8 cellular contexts compared by ENCODE assay signal in genomic region chr3:9730747-9731205, GRCh38. TPM values are rescaled to one million over a fixed set of nuclear protein-coding genes. Genes with fewer than 3 reads are reported as not detected.
A peak's percentile ranks its signal among the peaks of the same experiment; 100 is the strongest.
DNase-seq lines count a peak whose midpoint lies in the region; ATAC-seq and TF ChIP-seq lines count a peak whose summit lies in the region.

No MANE protein-coding gene starts in this region.

- peaks cover 54% of the 10 kb centered on the region for H3K4me1 Mint-ChIP-seq in CD14-positive monocyte

- H3K9me3 Mint-ChIP-seq in CD14-positive monocyte: no peaks in the 10 kb centered on the region

- DNase-seq in CD14-positive monocyte (ENCODE audit: low spot score): no peak
- DNase-seq in SK-N-SH: no peak
- DNase-seq in fibroblast of pulmonary artery (ENCODE audit: low read depth): peak; percentile 38
- DNase-seq in ovary: no peak
- no peak for DNase-seq in DMS79 treated with DMSO at 0.1 percent for 48 hours (lab: John Stamatoyannopoulos, UW)
- no peak for DNase-seq in NOMO-1 (lab: John Stamatoyannopoulos, UW; ENCODE audit: unreplicated experiment in 2 of 2)

- no peak for TF ChIP-seq RAD21 in SK-N-SH (IDR thresholded peaks at IDR 0.05; ENCODE audit: low read length)

- peak overlapping the region; percentile 82 to 97 (median 95) for H3K27ac Mint-ChIP-seq in CD14-positive monocyte

- H3K4me3 ChIP-seq in SK-N-SH (ENCODE audit: low read depth in 2 of 2, low read length in 1 of 2) (peak overlapping the region; percentile 71 to 80), fibroblast of pulmonary artery (replicated peaks; ENCODE audit: low read depth, low read length) (peak overlapping the region; percentile 69), ovary (peak overlapping the region; percentile 47)

- H3K4me3 Mint-ChIP-seq in CD14-positive monocyte: peak overlapping the region; percentile 87 to 94

- CTCF ChIA-PET in SK-N-SH (lab: Yijun Ruan, JAX): interaction anchor here (1.1 to 2.6 kb wide), 3 partner anchors 13 to 227 kb away, joined by 3 to 10 read pairs (median 4); no protein-coding TSS in a partner anchor

- H3K27me3 ChIP-seq in SK-N-SH (ENCODE audit: insufficient read depth) (no peaks in the 10 kb centered on the region), ovary (no peaks in the 10 kb centered on the region)

- POLR2A ChIA-PET in SK-N-SH (lab: Yijun Ruan, JAX): interaction anchor here (0.6 to 4.4 kb wide), 3 partner anchors 19 to 82 kb away, joined by 3 to 22 read pairs (median 4); partner anchors contain the start of genes MTMR14 and OGG1

- H3K9me3 ChIP-seq in SK-N-SH: no peaks in the 10 kb centered on the region
- no peaks in the 10 kb centered on the region for H3K9me3 ChIP-seq in ovary

- peak; percentile 38 for ATAC-seq in GM18909 (IDR thresholded peaks at IDR 0.05; ENCODE audit: poor library complexity, unreplicated experiment)
- ATAC-seq in HG03108 (IDR thresholded peaks at IDR 0.05; ENCODE audit: unreplicated experiment): peak; percentile 33

- WGBS in SK-N-SH (ENCODE audit: low lambda C conversion rate): under 1% methylated on average over 16 of the region's 16 CpGs
- 0 to 1% (median 1%) methylated on average over 15 to 16 of the region's 16 CpGs for WGBS in ovary, 3 donors

- TF ChIP-seq CTCF in CD14-positive monocyte (IDR thresholded peaks at IDR 0.05) (no peak), SK-N-SH (IDR thresholded peaks at IDR 0.05) (no peak), fibroblast of pulmonary artery (IDR thresholded peaks at IDR 0.05; ENCODE audit: low read length, missing control alignments) (no peak), ovary (IDR thresholded peaks at IDR 0.05) (peak in 1 of 3 donors; percentile 20)

- H3F3A ChIP-seq in SK-N-SH (replicated peaks; ENCODE audit: insufficient read depth): peaks cover 14% of the 10 kb centered on the region

- peak overlapping the region; percentile 79 for H3K4me2 ChIP-seq in SK-N-SH

- H3K79me2 ChIP-seq in SK-N-SH (ENCODE audit: insufficient read depth): peaks cover 41% of the 10 kb centered on the region

- H2AFZ ChIP-seq in SK-N-SH (ENCODE audit: low read depth): peak overlapping the region; percentile 82

- intact Hi-C loops in CD14-positive monocyte (cut with micrococcal nuclease) (loop anchor here (1.0 to 5.0 kb wide), 9 partner anchors 14 to 333 kb away; partner anchors contain the start of genes ARPC4 (in 2 of the 2), MTMR14 (in 2 of the 2), TADA3 (in 2 of the 2) and FANCD2 (in 1 of the 2)), ovary (cut with DNase I) (loop anchor here in 2 of 4 donors (2.0 to 10.0 kb wide), 3 partner anchors 20 to 204 kb away; partner anchors contain the start of genes ARPC4 (in 1 of the 2), CRELD1 (in 1 of the 2) and TADA3 (in 1 of the 2))

- H4K20me1 ChIP-seq in SK-N-SH (ENCODE audit: insufficient read depth): peaks cover 22% of the 10 kb centered on the region

- no peaks in the 10 kb centered on the region for H3K9me2 ChIP-seq in SK-N-SH

- H3K4me1 ChIP-seq in SK-N-SH (ENCODE audit: control insufficient read depth in 1 of 2, insufficient read depth in 2 of 2, low read depth in 1 of 2, low read length in 1 of 2): peaks cover 5 to 14% of the 10 kb centered on the region in 2 experiments; a peak in 1 of 4 replicates
- H3K4me1 ChIP-seq in ovary (ENCODE audit: insufficient read depth): peaks cover 4% of the 10 kb centered on the region

- peaks cover 0 to 2% (median 0%) of the 10 kb centered on the region in 3 donors for H3K27me3 Mint-ChIP-seq in CD14-positive monocyte (ENCODE audit: low read depth in 3 of 3)

- peaks cover 17 to 25% of the 10 kb centered on the region in 2 donors for H3K36me3 Mint-ChIP-seq in CD14-positive monocyte

- H3K36me3 ChIP-seq in SK-N-SH (replicated peaks in 1 of 2; ENCODE audit: control insufficient read depth in 1 of 2, insufficient read depth in 2 of 2, low read length in 1 of 2) (peaks cover 7 to 16% of the 10 kb centered on the region in 2 experiments), ovary (no peaks in the 10 kb centered on the region)

- no peak for TF ChIP-seq POLR2A in ovary (IDR thresholded peaks at IDR 0.05)

- peak overlapping the region; percentile 98 for H3K9ac ChIP-seq in SK-N-SH

- H3K27ac ChIP-seq in SK-N-SH (ENCODE audit: low read depth in 2 of 2, low read length in 1 of 2) (peak overlapping the region; percentile 95), ovary (peak overlapping the region in 1 of 2 donors; percentile 98)

- no peak for TF ChIP-seq EP300 in SK-N-SH (IDR thresholded peaks at IDR 0.05; ENCODE audit: borderline replicate concordance in 1 of 2, low read depth in 1 of 2, low read length in 1 of 2)
- TF ChIP-seq EP300 in ovary (IDR thresholded peaks at IDR 0.05): no peak

TF ChIP-seq in SK-N-SH, 30 proteins besides CTCF, POLR2A, EP300 and RAD21 (continues in another document):
- TF ChIP-seq RCOR1 (IDR thresholded peaks at IDR 0.05; ENCODE audit: low read length) (no peak), NFIC (IDR thresholded peaks at IDR 0.05; ENCODE audit: borderline replicate concordance) (no peak), MEF2A (IDR thresholded peaks at IDR 0.05; ENCODE audit: borderline replicate concordance, low read depth) (no peak), TEAD4 (IDR thresholded peaks at IDR 0.05; ENCODE audit: borderline replicate concordance, insufficient read depth) (no peak), FOSL2 (IDR thresholded peaks at IDR 0.05; ENCODE audit: borderline replicate concordance, low read depth) (no peak), GABPA (IDR thresholded peaks at IDR 0.05; ENCODE audit: low read depth) (no peak), JUND (IDR thresholded peaks at IDR 0.05) (no peak), RFX5 (IDR thresholded peaks at IDR 0.05; ENCODE audit: low read length) (no peak), GATA2 (CRISPR knock-in tag; IDR thresholded peaks at IDR 0.05) (no peak), ZBTB33 (IDR thresholded peaks at IDR 0.05; ENCODE audit: borderline replicate concordance, low read depth) (no peak), MAX (IDR thresholded peaks at IDR 0.05; ENCODE audit: low read depth) (no peak), ELF1 (IDR thresholded peaks at IDR 0.05) (no peak), PBX3 (IDR thresholded peaks at IDR 0.05) (no peak), TAF1 (IDR thresholded peaks at IDR 0.05; ENCODE audit: borderline replicate concordance, low read depth, low read length) (no peak), CHD2 (IDR thresholded peaks at IDR 0.05; ENCODE audit: low read length, partially characterized antibody) (no peak)

RNA-seq across cellular contexts. Expression of gene BRPF1, which starts 0.8 kb away (rescaled TPM):
- polyA plus RNA-seq in CD14-positive monocyte (10 to 100 TPM in 1 of 2 donors, 1 to 10 TPM in 1; 5.1 to 10.4 TPM), SK-N-SH (2012; rRNA removed) (12.0 and 13.0 TPM in 2 replicates), ovary (10 to 100 TPM in 1 of 2 donors, 1 to 10 TPM in 1; 7.2 to 12.1 TPM)
- polyA plus RNA-seq in SK-N-SH (2012; cell fraction: cytosol; rRNA removed): 6.7 and 8.3 TPM in 2 replicates
- polyA plus RNA-seq in SK-N-SH (2012; cell fraction: nucleus; rRNA removed): 30.8 and 38.8 TPM in 2 replicates
- total RNA-seq in ovary: 10 to 100 TPM; 11.7 to 26.4 (median 23.1) TPM

RNA-seq across cellular contexts. Expression of gene OGG1, which starts 19.0 kb away (rescaled TPM):
- polyA plus RNA-seq in CD14-positive monocyte (10 to 100 TPM; 17.4 to 20.5 TPM), SK-N-SH (2012; rRNA removed) (26.8 and 30.9 TPM in 2 replicates), ovary (10 to 100 TPM; 28.1 to 28.9 TPM)
- 15.2 and 22.6 TPM in 2 replicates for polyA plus RNA-seq in SK-N-SH (2012; cell fraction: cytosol; rRNA removed)
- 48.8 and 49.9 TPM in 2 replicates for polyA plus RNA-seq in SK-N-SH (2012; cell fraction: nucleus; rRNA removed)
- total RNA-seq in ovary: 10 to 100 TPM; 16.8 to 54.3 (median 31.5) TPM

RNA-seq across cellular contexts. Expression of gene CPNE9, which starts 27.1 kb away (rescaled TPM):
- under 1 TPM in 1 of 2 donors, not detected in 1; 0.51 TPM for polyA plus RNA-seq in CD14-positive monocyte
- polyA plus RNA-seq in SK-N-SH (2012; rRNA removed): 0.03 and 0.06 TPM in 2 replicates
- 0.12 and 0.13 TPM in 2 replicates for polyA plus RNA-seq in SK-N-SH (2012; cell fraction: cytosol; rRNA removed)
- polyA plus RNA-seq in SK-N-SH (2012; cell fraction: nucleus; rRNA removed): 0.17 and 0.27 TPM in 2 replicates
- total RNA-seq in ovary: not detected
- polyA plus RNA-seq in ovary: under 1 TPM in 1 of 2 donors, not detected in 1; 0.07 TPM

RNA-seq across cellular contexts. Expression of gene CAMK1, which starts 39.0 kb away (rescaled TPM):
- polyA plus RNA-seq in CD14-positive monocyte (100 to 1,000 TPM; 118 to 137 TPM), SK-N-SH (2012; rRNA removed) (44.9 and 47.1 TPM in 2 replicates), ovary (10 to 100 TPM; 34.8 to 38.7 TPM)
- polyA plus RNA-seq in SK-N-SH (2012; cell fraction: cytosol; rRNA removed): 30.5 and 35.8 TPM in 2 replicates
- polyA plus RNA-seq in SK-N-SH (2012; cell fraction: nucleus; rRNA removed): 39.3 and 46.4 TPM in 2 replicates
- 10 to 100 TPM; 38.4 to 67.3 (median 48.4) TPM for total RNA-seq in ovary
